Comparison of ENCODE assay signal across 2 cellular contexts in genomic region chr4:168739851-168740250, GRCh38.
TF ChIP-seq lines count a peak whose summit lies in the region.

No MANE protein-coding gene starts in this region.

TF ChIP-seq in IMR-90, 13 proteins besides CTCF, POLR2A, EP300 and RAD21 (continued from another document):
- TF ChIP-seq CEBPB (IDR thresholded peaks at IDR 0.05; ENCODE audit: low read depth, low read length) (no peak), RFX5 (IDR thresholded peaks at IDR 0.05; ENCODE audit: low read depth, low read length) (no peak), RCOR1 (IDR thresholded peaks at IDR 0.05; ENCODE audit: insufficient replicate concordance, low read length) (no peak), ELK1 (IDR thresholded peaks at IDR 0.05; ENCODE audit: borderline replicate concordance, low read depth, low read length) (no peak), USF2 (IDR thresholded peaks at IDR 0.05; ENCODE audit: low read depth, low read length) (no peak), NFE2L2 (IDR thresholded peaks at IDR 0.05; ENCODE audit: low read depth, low read length) (no peak)

TF ChIP-seq in endothelial cell of umbilical vein, 7 proteins besides CTCF, POLR2A, EP300 and RAD21 (continued from another document):
- no peak for TF ChIP-seq MAX (IDR thresholded peaks at IDR 0.05; ENCODE audit: insufficient read depth, insufficient read length)
